ENCODE assay signal across 9 cellular contexts in genomic region chr10:3668961-3669330, GRCh38.
DNase-seq lines count a peak whose midpoint lies in the region; ATAC-seq and TF ChIP-seq lines count a peak whose summit lies in the region.
"Had no signal": no experiment of that assay in that cellular context is flagged by ENCODE, and none has a peak within 500 bp of the region (broad histone marks: within the 10 kb centered on the region; RNA-seq: fewer than 3 reads in every experiment).

No MANE protein-coding gene starts in this region.

- H3K4me3 ChIP-seq in WERI-Rb-1 (ENCODE audit: low read depth, low read length), result no peak overlapping the region

- no peaks in the 10 kb centered on the region for H3K9me3 ChIP-seq in WERI-Rb-1 (ENCODE audit: severe bottlenecking)

- CTCF ChIA-PET in RWPE1 (lab: Yijun Ruan, JAX), result interaction anchor here (0.6 kb wide), 2 partner anchors 15 to 69 kb away, joined by 3 to 4 read pairs; no protein-coding TSS in a partner anchor

- no peaks in the 10 kb centered on the region for H3K36me3 ChIP-seq in WERI-Rb-1

- POLR2A ChIA-PET in RWPE1 (lab: Yijun Ruan, JAX; ENCODE audit: low non-redundant PET), result no interaction called here

- DNase-seq in NOMO-1 treated with DMSO at 0.1 percent for 48 hours (lab: John Stamatoyannopoulos, UW; ENCODE audit: unreplicated experiment) (peak; percentile 23), NOMO-1 treated with dmso at 0.1 percent for 144 hours (lab: John Stamatoyannopoulos, UW; ENCODE audit: unreplicated experiment) (no peak), RWPE1 (ENCODE audit: low spot score) (no peak), progenitor cell of endocrine pancreas (ENCODE audit: low spot score, unreplicated experiment) (no peak), NCI-H1105 treated with DMSO at 0.1 percent for 48 hours (lab: John Stamatoyannopoulos, UW) (no peak), WERI-Rb-1 (no peak)
- DNase-seq in effector memory CD8-positive, alpha-beta T cell, result no peak

- no peaks in the 10 kb centered on the region for H3K9me3 Mint-ChIP-seq in effector memory CD8-positive, alpha-beta T cell
- H3K9me3 Mint-ChIP-seq in progenitor cell of endocrine pancreas (ENCODE audit: low read depth), result no peaks in the 10 kb centered on the region
- H3K9me3 Mint-ChIP-seq: nephron had no signal

- peak overlapping the region; percentile 85 for H3K27ac ChIP-seq in RWPE1
- H3K27ac ChIP-seq in WERI-Rb-1, result no peak overlapping the region

- peak overlapping the region; percentile 93 to 94 for H3K27ac Mint-ChIP-seq in effector memory CD8-positive, alpha-beta T cell
- no peak overlapping the region for H3K27ac Mint-ChIP-seq in progenitor cell of endocrine pancreas

- no peaks in the 10 kb centered on the region for H3K27me3 ChIP-seq in WERI-Rb-1 (ENCODE audit: insufficient read depth, low read depth, severe bottlenecking)

- peak; percentile 74 for ATAC-seq in effector memory CD8-positive, alpha-beta T cell (replicated peaks)
- no peak for ATAC-seq in GM18861 (IDR thresholded peaks at IDR 0.05; ENCODE audit: unreplicated experiment)

- peaks cover 30 to 34% of the 10 kb centered on the region in 2 donors for H3K4me1 Mint-ChIP-seq in effector memory CD8-positive, alpha-beta T cell (ENCODE audit: low read depth in 2 of 2)
- peaks cover 16% of the 10 kb centered on the region for H3K4me1 Mint-ChIP-seq in progenitor cell of endocrine pancreas (ENCODE audit: low read depth)

- TF ChIP-seq CTCF in RWPE1 (conservative IDR thresholded peaks at IDR 0.05; ENCODE audit: low read depth) (no peak), progenitor cell of endocrine pancreas (IDR thresholded peaks at IDR 0.05; ENCODE audit: unreplicated experiment) (no peak), WERI-Rb-1 (IDR thresholded peaks at IDR 0.05; ENCODE audit: low read depth, low read length) (no peak)

- peak overlapping the region; percentile 83 for H3K4me3 Mint-ChIP-seq in effector memory CD8-positive, alpha-beta T cell
- peak overlapping the region; percentile 37 for H3K4me3 Mint-ChIP-seq in progenitor cell of endocrine pancreas (ENCODE audit: low read depth)

- peaks cover 3% of the 10 kb centered on the region for H3K36me3 Mint-ChIP-seq in effector memory CD8-positive, alpha-beta T cell (ENCODE audit: insufficient read depth)
- no peaks in the 10 kb centered on the region for H3K36me3 Mint-ChIP-seq in progenitor cell of endocrine pancreas (ENCODE audit: insufficient read depth)

- no peaks in the 10 kb centered on the region for H3K27me3 Mint-ChIP-seq in effector memory CD8-positive, alpha-beta T cell
- H3K27me3 Mint-ChIP-seq in progenitor cell of endocrine pancreas, result peaks cover 12% of the 10 kb centered on the region
